ENCODE assay signal across 11 cellular contexts in the genomic region with DNA sequence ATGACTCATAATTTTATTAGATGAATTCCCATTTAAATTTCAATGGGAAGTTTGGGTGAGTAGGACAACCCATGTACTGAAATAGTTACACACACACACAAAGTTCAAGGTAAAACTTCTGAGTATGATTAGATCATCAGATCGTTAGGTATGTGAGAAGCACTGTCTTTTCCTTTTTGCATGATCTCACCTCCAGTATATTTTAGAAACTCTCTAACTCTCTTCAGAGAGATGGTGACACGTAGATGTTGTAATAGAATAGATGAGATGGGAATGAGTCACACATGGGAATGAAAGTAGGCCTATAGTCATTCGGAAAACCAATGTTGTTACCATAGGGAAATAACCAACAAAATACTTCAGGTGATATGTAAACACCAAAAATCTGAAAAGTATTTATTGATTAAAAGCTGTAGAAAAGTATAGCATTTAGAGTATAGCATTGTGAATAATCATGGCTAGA. TPM values are rescaled to one million over a fixed set of nuclear protein-coding genes. Genes with fewer than 3 reads are reported as not detected.
DNase-seq lines count a peak whose midpoint lies in the region; ATAC-seq and TF ChIP-seq lines count a peak whose summit lies in the region.
"Had no signal": no experiment of that assay in that cellular context is flagged by ENCODE, and none has a peak within 500 bp of the region (broad histone marks: within the 10 kb centered on the region; RNA-seq: fewer than 3 reads in every experiment).

No MANE protein-coding gene starts in this region.

- DNase-seq in GM03348 (ENCODE audit: low spot score): peak; percentile 77
- peak; percentile 95 for DNase-seq in HT1080 (ENCODE audit: low read depth)
- no peak for DNase-seq in body of pancreas
- DNase-seq in osteoblast (ENCODE audit: insufficient read length, low spot score, missing footprints): no peak
- no peak for DNase-seq in Ammon's horn (ENCODE audit: low spot score)
- DNase-seq in globus pallidus (ENCODE audit: low spot score): no peak
- no peak for DNase-seq in activated CD8-positive, alpha-beta memory T cell treated with anti-CD3 and anti-CD28 coated beads, Interleukin-2, amount 50 U/mL, for 4 hours
- DNase-seq: stimulated activated CD4-positive, alpha-beta T cell treated with anti-CD3 and anti-CD28 coated beads, Interleukin-2, amount 100 ng/mL, for 48 hours had no signal

- H3K36me3 ChIP-seq in body of pancreas (replicated peaks in 1 of 2; ENCODE audit: insufficient read depth in 1 of 2, low read depth in 2 of 2) (no peaks in the 10 kb centered on the region), osteoblast (ENCODE audit: insufficient read depth, low read length) (no peaks in the 10 kb centered on the region)

- peak overlapping the region in 2 of 4 donors; percentile 39 to 62 for H3K27ac ChIP-seq in body of pancreas
- peak overlapping the region; percentile 94 for H3K27ac ChIP-seq in osteoblast (ENCODE audit: low read depth, low read length)

- H3K4me1 ChIP-seq in body of pancreas (no peaks in the 10 kb centered on the region), osteoblast (ENCODE audit: insufficient read depth, low read length) (peaks cover 37% of the 10 kb centered on the region)

- 41 to 44% methylated on average over 3 of the region's 3 CpGs for WGBS in body of pancreas, 2 donors

- no peak for TF ChIP-seq POLR2A in body of pancreas (IDR thresholded peaks at IDR 0.05)

- no peak overlapping the region for H2AFZ ChIP-seq in osteoblast (ENCODE audit: low read length)

- peak; percentile 84 for ATAC-seq in body of pancreas
- ATAC-seq in GM21825 (IDR thresholded peaks at IDR 0.05; ENCODE audit: unreplicated experiment): no peak

- H3K27me3 ChIP-seq in body of pancreas (no peaks in the 10 kb centered on the region), osteoblast (ENCODE audit: insufficient read depth, low read length) (no peaks in the 10 kb centered on the region)

- H3K9me3 ChIP-seq in body of pancreas (no peaks in the 10 kb centered on the region), osteoblast (ENCODE audit: low read depth, low read length) (no peaks in the 10 kb centered on the region)

- no peak overlapping the region for H3K4me3 ChIP-seq in body of pancreas
- H3K4me3 ChIP-seq in osteoblast (ENCODE audit: insufficient read depth, low read length): no peak overlapping the region

- intact Hi-C loops in body of pancreas (cut with DNase I): no loop called here

- TF ChIP-seq CTCF in body of pancreas (IDR thresholded peaks at IDR 0.05) (no peak), osteoblast (IDR thresholded peaks at IDR 0.05; ENCODE audit: extremely low read depth, low read depth, low read length) (no peak)

- no peaks in the 10 kb centered on the region for H3K79me2 ChIP-seq in osteoblast (ENCODE audit: insufficient read depth, low read length)

- H4K20me1 ChIP-seq in osteoblast (ENCODE audit: insufficient read depth, low read length): no peaks in the 10 kb centered on the region

- no peak overlapping the region for H3K4me2 ChIP-seq in osteoblast (ENCODE audit: insufficient read depth, low read length)

RNA-seq across cellular contexts. Expression of a gene that starts 22.2 kb away (rescaled TPM):
- 0.33 TPM in 1 of 2 replicates, not detected in the other for total RNA-seq in HT1080 (2014; rRNA removed; shearing (Covaris generic))
- polyA plus RNA-seq in HT1080 (2015; cell fraction: cytosol; rRNA removed): not detected in 2 replicates
- not detected in 2 replicates for polyA plus RNA-seq in HT1080 (2015; cell fraction: nucleus; rRNA removed)
- total RNA-seq in body of pancreas: 1 to 10 TPM; 2.3 to 9.6 TPM
- total RNA-seq in osteoblast: 0.36 and 0.59 TPM in 2 replicates
- total RNA-seq: SK-MEL-5 had no signal

RNA-seq across cellular contexts. Expression of a gene that starts 30.2 kb away (rescaled TPM):
- total RNA-seq in HT1080 (2014; rRNA removed; shearing (Covaris generic)): not detected in 2 replicates
- not detected in 2 replicates for polyA plus RNA-seq in HT1080 (2015; cell fraction: cytosol; rRNA removed)
- polyA plus RNA-seq in HT1080 (2015; cell fraction: nucleus; rRNA removed): 0.09 TPM in 1 of 2 replicates, not detected in the other
- total RNA-seq in body of pancreas (not detected), osteoblast (not detected in 2 replicates)
- total RNA-seq: SK-MEL-5 had no signal

RNA-seq across cellular contexts. Expression of a gene that starts 48.2 kb away (rescaled TPM):
- not detected in 2 replicates for total RNA-seq in HT1080 (2014; rRNA removed; shearing (Covaris generic))
- polyA plus RNA-seq in HT1080 (2015; cell fraction: cytosol; rRNA removed): not detected in 2 replicates
- polyA plus RNA-seq in HT1080 (2015; cell fraction: nucleus; rRNA removed): not detected in 2 replicates
- not detected for total RNA-seq in body of pancreas
- not detected in 2 replicates for total RNA-seq in osteoblast
- polyA plus RNA-seq: adipose tissue had no signal

RNA-seq across cellular contexts. Expression of a gene that starts 51.5 kb away (rescaled TPM):
- total RNA-seq in HT1080 (2014; rRNA removed; shearing (Covaris generic)): not detected in 2 replicates
- not detected in 2 replicates for polyA plus RNA-seq in HT1080 (2015; cell fraction: cytosol; rRNA removed)
- polyA plus RNA-seq in HT1080 (2015; cell fraction: nucleus; rRNA removed): not detected in 2 replicates
- not detected for total RNA-seq in body of pancreas
- 0.36 TPM in 1 of 2 replicates, not detected in the other for total RNA-seq in osteoblast
- total RNA-seq: SK-MEL-5 had no signal

Comparison
In these comparisons a context has a peak if more than half of its experiments do, and no peak if none do; other contexts are left out.
1. DNase-seq: peak in GM03348 (single experiment) and HT1080 (single experiment); none in body of pancreas (0 of 4), osteoblast (single experiment), Ammon's horn (single experiment), globus pallidus (single experiment) and activated CD8-positive, alpha-beta memory T cell treated with anti-CD3 and anti-CD28 coated beads, Interleukin-2, amount 50 U/mL, for 4 hours (single experiment).